Comparison of ENCODE assay signal across 1 cellular context in the genomic region with DNA sequence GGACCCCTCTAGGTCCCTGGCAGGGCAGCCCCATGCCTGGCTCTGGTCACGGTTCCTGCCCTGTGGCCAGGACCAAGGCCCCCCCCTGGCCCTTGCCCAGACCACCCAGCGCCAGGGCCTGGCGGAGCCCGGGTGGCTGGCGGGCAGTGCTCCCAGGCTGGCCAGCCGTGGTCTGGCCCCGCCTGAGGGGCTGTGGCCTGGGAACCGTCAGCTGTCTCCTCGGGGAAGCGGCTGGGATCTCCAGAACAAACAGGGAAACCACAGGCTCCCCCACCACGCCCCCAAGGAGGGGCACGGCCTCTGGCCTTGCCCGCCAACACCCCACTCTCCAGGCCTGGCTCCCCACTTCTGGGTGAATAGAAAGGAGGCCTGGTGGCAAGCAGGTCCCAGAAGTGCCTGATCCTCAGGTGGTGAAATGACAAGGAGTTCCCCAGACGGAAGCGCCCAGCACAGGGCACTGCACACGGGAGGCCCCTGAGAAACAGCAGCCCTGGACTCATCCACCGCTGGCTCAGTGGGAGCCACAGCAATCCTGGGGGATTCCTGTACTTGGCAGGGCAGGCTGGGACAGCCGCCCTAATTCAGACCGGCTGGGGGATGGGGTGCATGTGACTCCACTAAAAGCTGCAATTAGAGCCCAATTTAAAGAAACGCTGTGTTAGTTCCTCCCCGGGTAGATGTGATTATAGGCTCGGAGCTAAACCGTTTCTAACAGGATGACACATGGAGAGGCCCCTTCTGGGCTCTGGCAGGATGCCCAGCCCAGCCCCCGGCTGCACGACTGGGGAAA.
TF ChIP-seq lines count a peak whose summit lies in the region.

No MANE protein-coding gene starts in this region.

TF ChIP-seq in H1, 55 proteins besides CTCF, POLR2A, EP300 and RAD21 (continued from another document):
- TF ChIP-seq CHD7 (IDR thresholded peaks at IDR 0.05; ENCODE audit: insufficient replicate concordance, low read length) (no peak), MAFK (IDR thresholded peaks at IDR 0.05; ENCODE audit: low read depth, low read length) (no peak), ASH2L (IDR thresholded peaks at IDR 0.05; ENCODE audit: low read length) (no peak), BRCA1 (IDR thresholded peaks at IDR 0.05; ENCODE audit: low read depth, low read length) (no peak), JUN (IDR thresholded peaks at IDR 0.05; ENCODE audit: low read depth, low read length) (no peak), CREB1 (IDR thresholded peaks at IDR 0.05) (no peak), BACH1 (IDR thresholded peaks at IDR 0.05; ENCODE audit: low read length) (no peak), E2F6 (IDR thresholded peaks at IDR 0.05) (no peak)
- TF ChIP-seq, protein P1, sequence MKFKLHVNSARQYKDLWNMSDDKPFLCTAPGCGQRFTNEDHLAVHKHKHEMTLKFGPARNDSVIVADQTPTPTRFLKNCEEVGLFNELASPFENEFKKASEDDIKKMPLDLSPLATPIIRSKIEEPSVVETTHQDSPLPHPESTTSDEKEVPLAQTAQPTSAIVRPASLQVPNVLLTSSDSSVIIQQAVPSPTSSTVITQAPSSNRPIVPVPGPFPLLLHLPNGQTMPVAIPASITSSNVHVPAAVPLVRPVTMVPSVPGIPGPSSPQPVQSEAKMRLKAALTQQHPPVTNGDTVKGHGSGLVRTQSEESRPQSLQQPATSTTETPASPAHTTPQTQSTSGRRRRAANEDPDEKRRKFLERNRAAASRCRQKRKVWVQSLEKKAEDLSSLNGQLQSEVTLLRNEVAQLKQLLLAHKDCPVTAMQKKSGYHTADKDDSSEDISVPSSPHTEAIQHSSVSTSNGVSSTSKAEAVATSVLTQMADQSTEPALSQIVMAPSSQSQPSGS (IDR thresholded peaks at IDR 0.05; ENCODE audit: low read length): no peak
TF ChIP-seq in H1: peak in this region for 0.
